In the genomic region with DNA sequence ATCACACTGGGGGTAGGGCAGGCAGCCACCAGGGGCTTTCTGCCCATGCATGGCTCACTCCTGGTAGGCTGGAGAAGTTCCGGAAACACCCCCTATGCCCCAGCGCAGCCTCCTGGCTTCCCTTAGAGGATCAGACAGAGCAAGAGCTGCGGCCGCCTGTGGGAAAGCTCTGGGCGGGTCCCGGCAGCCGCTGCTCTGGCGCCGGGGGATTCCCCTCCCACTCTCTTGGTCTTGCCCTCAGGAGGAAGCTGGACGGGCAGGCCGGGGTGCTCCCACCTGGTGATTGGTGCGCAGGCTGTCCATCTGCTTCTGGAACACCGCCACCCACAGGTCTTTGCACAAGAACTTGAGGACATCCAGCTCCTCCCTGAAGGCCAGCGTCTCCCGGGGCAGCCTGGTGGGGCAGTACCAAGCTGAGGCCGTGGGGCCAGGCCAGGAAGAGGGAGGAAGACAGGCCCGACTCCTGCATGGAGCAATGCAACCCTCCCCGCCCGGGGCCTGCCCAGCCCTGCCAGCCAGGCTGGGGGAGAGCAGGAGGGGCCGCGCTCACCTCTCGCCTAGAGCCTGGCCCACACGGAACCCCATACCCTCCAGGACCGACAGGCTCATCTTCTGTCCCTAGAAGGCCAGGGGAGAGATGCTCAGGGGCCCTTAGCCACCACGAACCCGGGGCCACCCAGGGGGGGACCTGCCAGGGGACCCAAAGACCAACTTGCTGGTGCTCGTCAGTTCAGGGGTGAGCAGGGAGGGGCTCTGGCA, we compare ENCODE assay signal across 2 cellular contexts.
TF ChIP-seq lines count a peak whose summit lies in the region.

No MANE protein-coding gene starts in this region.

TF ChIP-seq in A549, 52 proteins besides CTCF, POLR2A, EP300 and RAD21:
- TF ChIP-seq NR3C1 (IDR thresholded peaks at IDR 0.05) (no peak), CBX8 (IDR thresholded peaks at IDR 0.05) (no peak)
- TF ChIP-seq, protein P1, sequence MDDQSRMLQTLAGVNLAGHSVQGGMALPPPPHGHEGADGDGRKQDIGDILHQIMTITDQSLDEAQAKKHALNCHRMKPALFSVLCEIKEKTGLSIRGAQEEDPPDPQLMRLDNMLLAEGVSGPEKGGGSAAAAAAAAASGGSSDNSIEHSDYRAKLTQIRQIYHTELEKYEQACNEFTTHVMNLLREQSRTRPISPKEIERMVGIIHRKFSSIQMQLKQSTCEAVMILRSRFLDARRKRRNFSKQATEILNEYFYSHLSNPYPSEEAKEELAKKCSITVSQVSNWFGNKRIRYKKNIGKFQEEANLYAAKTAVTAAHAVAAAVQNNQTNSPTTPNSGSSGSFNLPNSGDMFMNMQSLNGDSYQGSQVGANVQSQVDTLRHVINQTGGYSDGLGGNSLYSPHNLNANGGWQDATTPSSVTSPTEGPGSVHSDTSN (IDR thresholded peaks at IDR 0.05): no peak

TF ChIP-seq in endothelial cell of umbilical vein, 7 proteins besides CTCF, POLR2A, EP300 and RAD21:
- TF ChIP-seq EZH2 (IDR thresholded peaks at IDR 0.05; ENCODE audit: borderline replicate concordance, low read depth, low read length, severe bottlenecking): no peak
- no peak for TF ChIP-seq FOS (IDR thresholded peaks at IDR 0.05; ENCODE audit: borderline replicate concordance, insufficient read depth, low read length)
- TF ChIP-seq POLR2AphosphoS5 (IDR thresholded peaks at IDR 0.05; ENCODE audit: insufficient read depth, low read depth, low read length): no peak
- TF ChIP-seq GATA2 (IDR thresholded peaks at IDR 0.05; ENCODE audit: insufficient read depth, insufficient read length, low read depth, low read length): no peak
- no peak for TF ChIP-seq JUN (IDR thresholded peaks at IDR 0.05; ENCODE audit: borderline replicate concordance, insufficient read depth, insufficient read length, low read depth)
- TF ChIP-seq, protein P2, sequence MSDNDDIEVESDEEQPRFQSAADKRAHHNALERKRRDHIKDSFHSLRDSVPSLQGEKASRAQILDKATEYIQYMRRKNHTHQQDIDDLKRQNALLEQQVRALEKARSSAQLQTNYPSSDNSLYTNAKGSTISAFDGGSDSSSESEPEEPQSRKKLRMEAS (IDR thresholded peaks at IDR 0.05; ENCODE audit: insufficient read depth, insufficient read length): no peak
- TF ChIP-seq MYC (IDR thresholded peaks at IDR 0.05; ENCODE audit: low read depth, low read length): no peak
